In genomic region chr6:21142716-21143115, GRCh38 we compare ENCODE assay signal across 1 cellular context.
TF ChIP-seq lines count a peak whose summit lies in the region.

No MANE protein-coding gene starts in this region.

TF ChIP-seq in IMR-90, 13 proteins besides CTCF, POLR2A, EP300 and RAD21 (continued from another document):
- TF ChIP-seq FOS (IDR thresholded peaks at IDR 0.05; ENCODE audit: low read depth, low read length) (no peak), MAZ (IDR thresholded peaks at IDR 0.05; ENCODE audit: borderline replicate concordance, low read depth, low read length) (no peak), SMC3 (IDR thresholded peaks at IDR 0.05; ENCODE audit: low read depth, low read length) (no peak), RFX5 (IDR thresholded peaks at IDR 0.05; ENCODE audit: low read depth, low read length) (no peak), MAFK (IDR thresholded peaks at IDR 0.05; ENCODE audit: low read depth, low read length) (no peak), RCOR1 (IDR thresholded peaks at IDR 0.05; ENCODE audit: insufficient replicate concordance, low read length) (no peak), MXI1 (IDR thresholded peaks at IDR 0.05; ENCODE audit: borderline replicate concordance, low read depth, low read length) (no peak), USF2 (IDR thresholded peaks at IDR 0.05; ENCODE audit: low read depth, low read length) (no peak)
